ENCODE assay signal across 8 cellular contexts in genomic region chr1:229848762-229849677, GRCh38.
DNase-seq lines count a peak whose midpoint lies in the region; ATAC-seq, FAIRE-seq and TF ChIP-seq lines count a peak whose summit lies in the region.

No MANE protein-coding gene starts in this region.

- no peak overlapping the region for H4K91ac ChIP-seq in trophoblast cell (ENCODE audit: low read depth, low read length)

- H3K4me3 ChIP-seq in GM12864 (ENCODE audit: low read depth, low read length) (no peak overlapping the region), choroid plexus epithelial cell (ENCODE audit: low read depth, low read length) (no peak overlapping the region), trophoblast cell (ENCODE audit: low read depth, low read length) (no peak overlapping the region), ascending aorta (no peak overlapping the region)

- DNase-seq in GM12864 (ENCODE audit: low read depth) (no peak), NCI-H460 (ENCODE audit: extremely low read depth, low read depth) (peak; percentile 50), choroid plexus epithelial cell (ENCODE audit: low read depth) (peak; percentile 66), trophoblast cell (peak; percentile 12 to 59), RCC 7860 (ENCODE audit: low spot score) (no peak), ascending aorta (ENCODE audit: low spot score in 2 of 2) (no peak)
- DNase-seq in stimulated activated effector memory CD8-positive, alpha-beta T cell treated with anti-CD3 and anti-CD28 coated beads, Interleukin-12 subunit alpha, Interleukin-12 subunit beta, amount 100 ng/mL, for 72 hours (ENCODE audit: low spot score in 2 of 2), result no peak

- no peaks in the 10 kb centered on the region for H3K9me3 Mint-ChIP-seq in stimulated activated effector memory CD8-positive, alpha-beta T cell treated with anti-CD3 and anti-CD28 coated beads, Interleukin-12 subunit alpha, Interleukin-12 subunit beta, amount 100 ng/mL, for 72 hours

- no peak overlapping the region for H2BK12ac ChIP-seq in trophoblast cell (ENCODE audit: low read length)

- no peak overlapping the region for H2AK5ac ChIP-seq in trophoblast cell (ENCODE audit: low read length)

- ATAC-seq in stimulated activated effector memory CD8-positive, alpha-beta T cell treated with anti-CD3 and anti-CD28 coated beads, Interleukin-12 subunit alpha, Interleukin-12 subunit beta, amount 100 ng/mL, for 72 hours, result no peak

- no peak overlapping the region for H3K9ac ChIP-seq in trophoblast cell (ENCODE audit: low read length)

- no peaks in the 10 kb centered on the region for H3K36me3 Mint-ChIP-seq in stimulated activated effector memory CD8-positive, alpha-beta T cell treated with anti-CD3 and anti-CD28 coated beads, Interleukin-12 subunit alpha, Interleukin-12 subunit beta, amount 100 ng/mL, for 72 hours

- no peaks in the 10 kb centered on the region for H3K36me3 ChIP-seq in trophoblast cell (ENCODE audit: control insufficient read depth in 1 of 2, insufficient read depth in 2 of 2, low read length in 2 of 2)
- H3K36me3 ChIP-seq in ascending aorta, result no peaks in the 10 kb centered on the region

- H3K4ac ChIP-seq in trophoblast cell (ENCODE audit: low read depth, low read length), result no peak overlapping the region

- no peak overlapping the region for H3K14ac ChIP-seq in trophoblast cell (ENCODE audit: low read length)

- WGBS in trophoblast cell (ENCODE audit: extremely low coverage, insufficient coverage, insufficient read length), result no CpG with 5 or more reads among the region's 9 CpGs

- no peak overlapping the region for H3K4me2 ChIP-seq in trophoblast cell (ENCODE audit: low read length)

- H3K23ac ChIP-seq in trophoblast cell (ENCODE audit: low read length), result no peak overlapping the region

- no peak overlapping the region for H3K4me3 Mint-ChIP-seq in stimulated activated effector memory CD8-positive, alpha-beta T cell treated with anti-CD3 and anti-CD28 coated beads, Interleukin-12 subunit alpha, Interleukin-12 subunit beta, amount 100 ng/mL, for 72 hours

- TF ChIP-seq CTCF in 22Rv1 (IDR thresholded peaks at IDR 0.05) (peak; percentile 91), GM12864 (IDR thresholded peaks at IDR 0.05; ENCODE audit: low read depth, low read length, missing control alignments) (peak; percentile 59), choroid plexus epithelial cell (conservative IDR thresholded peaks at IDR 0.05; ENCODE audit: low read depth, low read length) (peak; percentile 71), ascending aorta (IDR thresholded peaks at IDR 0.05) (peak in 1 of 3 experiments; percentile 11)

- H3K9me3 ChIP-seq in trophoblast cell (ENCODE audit: insufficient read depth, low read depth, low read length) (no peaks in the 10 kb centered on the region), ascending aorta (no peaks in the 10 kb centered on the region)

- H4K12ac ChIP-seq in trophoblast cell (ENCODE audit: low read depth, low read length), result no peak overlapping the region

- H3K79me1 ChIP-seq in trophoblast cell (ENCODE audit: low read length), result no peaks in the 10 kb centered on the region

- no peak overlapping the region for H2AFZ ChIP-seq in trophoblast cell (ENCODE audit: insufficient read depth, low read length, poor library complexity)

- no peak overlapping the region for H2BK5ac ChIP-seq in trophoblast cell (ENCODE audit: low read depth, low read length, poor library complexity)

- intact Hi-C loops in ascending aorta (cut with DNase I), result no loop called here

- no peak overlapping the region for H4K8ac ChIP-seq in trophoblast cell (ENCODE audit: low read depth, low read length)

- no peak for FAIRE-seq in RCC 7860 (lab: Jason Lieb, UNC)

- H3K79me2 ChIP-seq in trophoblast cell (ENCODE audit: control insufficient read depth, insufficient read depth, low read length, poor library complexity), result no peaks in the 10 kb centered on the region

- no peaks in the 10 kb centered on the region for H3K4me1 Mint-ChIP-seq in stimulated activated effector memory CD8-positive, alpha-beta T cell treated with anti-CD3 and anti-CD28 coated beads, Interleukin-12 subunit alpha, Interleukin-12 subunit beta, amount 100 ng/mL, for 72 hours

- no peaks in the 10 kb centered on the region for H3K27me3 ChIP-seq in trophoblast cell (ENCODE audit: insufficient read depth, low read length)
- H3K27me3 ChIP-seq in ascending aorta, result no peaks in the 10 kb centered on the region

- H3K4me1 ChIP-seq in trophoblast cell (ENCODE audit: control insufficient read depth in 1 of 2, insufficient read depth in 2 of 2, low read length in 2 of 2), result peaks cover 0 to 5% of the 10 kb centered on the region in 2 experiments
- peaks cover 0 to 9% of the 10 kb centered on the region in 2 donors for H3K4me1 ChIP-seq in ascending aorta

- H3K27ac ChIP-seq in 22Rv1 (no peak overlapping the region), trophoblast cell (ENCODE audit: low read depth, low read length) (no peak overlapping the region), ascending aorta (no peak overlapping the region)

- H3K27ac Mint-ChIP-seq in stimulated activated effector memory CD8-positive, alpha-beta T cell treated with anti-CD3 and anti-CD28 coated beads, Interleukin-12 subunit alpha, Interleukin-12 subunit beta, amount 100 ng/mL, for 72 hours, result no peak overlapping the region

- H2BK120ac ChIP-seq in trophoblast cell (ENCODE audit: insufficient read depth, low read length, poor library complexity), result no peak overlapping the region

- no peak overlapping the region for H3K18ac ChIP-seq in trophoblast cell (ENCODE audit: low read length)

Comparison
In these comparisons a context has a peak if more than half of its experiments do, and no peak if none do; other contexts are left out.
1. DNase-seq: peak in NCI-H460 (single experiment), choroid plexus epithelial cell (single experiment) and trophoblast cell (2 of 2); none in GM12864 (single experiment), RCC 7860 (single experiment), stimulated activated effector memory CD8-positive, alpha-beta T cell treated with anti-CD3 and anti-CD28 coated beads, Interleukin-12 subunit alpha, Interleukin-12 subunit beta, amount 100 ng/mL, for 72 hours (0 of 2) and ascending aorta (0 of 2).